8 cellular contexts compared by ENCODE assay signal in the genomic region with DNA sequence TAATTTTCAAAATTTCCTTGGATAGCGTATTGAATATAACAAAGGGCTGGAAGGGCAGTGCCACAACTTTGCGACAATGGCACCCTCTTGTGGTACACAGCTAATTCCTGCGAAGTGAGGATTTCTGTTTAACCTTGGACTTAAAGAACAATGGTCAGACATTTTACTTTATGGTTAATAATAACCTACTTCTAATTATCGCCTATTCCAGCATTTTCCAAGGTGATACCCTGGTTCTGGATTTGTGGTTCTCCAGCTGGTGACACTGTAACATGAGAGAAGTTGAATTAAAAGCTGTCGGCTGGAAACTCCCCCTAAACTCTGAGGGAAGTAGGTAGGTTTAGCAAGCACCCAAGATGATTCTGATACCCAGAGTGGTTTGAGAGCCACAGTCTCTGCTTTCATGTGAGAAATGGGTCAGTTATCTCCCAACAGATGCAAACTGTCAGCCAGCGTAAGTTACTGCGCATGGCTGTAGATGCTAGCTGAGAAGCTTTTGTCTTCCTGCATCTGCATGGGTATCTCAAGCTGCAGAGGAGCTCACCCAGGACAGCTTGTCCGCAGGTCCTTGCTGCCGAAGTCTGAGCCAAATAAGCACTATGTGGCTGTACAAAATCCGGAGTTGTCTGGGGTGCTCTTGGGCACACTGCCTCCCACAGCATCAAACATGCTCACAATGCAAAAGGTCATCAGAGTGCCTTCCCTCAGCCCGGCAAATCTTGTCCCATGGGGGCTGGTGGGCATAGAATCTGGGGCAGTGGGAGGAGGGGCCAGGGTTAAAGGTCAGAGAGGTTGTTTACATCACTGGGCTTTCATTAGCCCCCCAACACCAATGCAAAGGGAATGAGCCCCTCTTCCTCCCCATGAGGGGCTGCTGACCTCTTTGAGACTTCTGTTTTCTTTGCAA. TPM values are rescaled to one million over a fixed set of nuclear protein-coding genes. Genes with fewer than 3 reads are reported as not detected.
DNase-seq lines count a peak whose midpoint lies in the region; ATAC-seq, FAIRE-seq and TF ChIP-seq lines count a peak whose summit lies in the region.

No MANE protein-coding gene starts in this region.

- peaks cover 3% of the 10 kb centered on the region for H3K36me3 Mint-ChIP-seq in T-helper 17 cell (ENCODE audit: low read depth)

- ATAC-seq in GM18868 (IDR thresholded peaks at IDR 0.05; ENCODE audit: unreplicated experiment), result peak; percentile 60
- peak; percentile 74 for ATAC-seq in T-helper 17 cell
- peak; percentile 88 for ATAC-seq in left colon

- H3K9me3 ChIP-seq in T-helper 17 cell (ENCODE audit: control insufficient read depth, low read length, poor library complexity, severe bottlenecking), result no peaks in the 10 kb centered on the region

- FAIRE-seq in H54 (lab: Jason Lieb, UNC), result no peak

- no peaks in the 10 kb centered on the region for H3K36me3 ChIP-seq in BJ (ENCODE audit: control insufficient read depth, insufficient read depth, low read length)

- peak; percentile 81 for TF ChIP-seq CTCF in BJ (IDR thresholded peaks at IDR 0.05; ENCODE audit: insufficient read depth, low read depth, low read length)

- H3K4me3 ChIP-seq in BJ (ENCODE audit: low read depth, low read length), result no peak overlapping the region

- no peak overlapping the region for H3K4me3 Mint-ChIP-seq in T-helper 17 cell

- TF ChIP-seq POLR2A in H54 (IDR thresholded peaks at IDR 0.05; ENCODE audit: low read depth, low read length), result no peak

- DNase-seq in BJ (ENCODE audit: low read depth) (no peak), NAMALWA (ENCODE audit: low spot score) (peak; percentile 75), T-helper 17 cell (peak in 2 of 3 donors; percentile 22 to 39), left colon (peak in 1 of 2 donors; percentile 60), H54 (ENCODE audit: insufficient read length, low spot score) (no peak)
- peak; percentile 38 for DNase-seq in central memory CD4-positive, alpha-beta T cell
- DNase-seq in stimulated activated CD8-positive, alpha-beta memory T cell treated with anti-CD3 and anti-CD28 coated beads, Interleukin-7, amount 100 ng/mL, for 4 hours (ENCODE audit: low read depth in 2 of 2), result peak; percentile 33 to 35

- CTCF ChIA-PET in BJ (lab: Yijun Ruan, JAX), result interaction anchor here (0.9 to 3.4 kb wide), 25 partner anchors 9 to 633 kb away, joined by 3 to 73 read pairs (median 4); no protein-coding TSS in a partner anchor

- H3K27ac Mint-ChIP-seq in T-helper 17 cell, result no peak overlapping the region

- H3K27me3 ChIP-seq in BJ (ENCODE audit: control insufficient read depth, insufficient read depth, low read length), result no peaks in the 10 kb centered on the region

- peaks cover 27% of the 10 kb centered on the region for H3K27me3 Mint-ChIP-seq in T-helper 17 cell

- intact Hi-C loops in left colon (cut with DNase I, micrococcal nuclease), result loop anchor here (2.0 to 10.0 kb wide), 4 partner anchors 171 to 644 kb away; no protein-coding TSS in a partner anchor

- peaks cover 8% of the 10 kb centered on the region for H3K4me1 Mint-ChIP-seq in T-helper 17 cell

- POLR2A ChIA-PET in BJ (lab: Charles Lee), result interaction anchor here (0.6 kb wide), 1 partner anchor 82 kb away, joined by 6 read pairs; no protein-coding TSS in a partner anchor

RNA-seq across cellular contexts. Expression of gene CHSY1, which starts 6.6 kb away (rescaled TPM):
- polyA plus RNA-seq in BJ (2011; rRNA removed), result 17.7 and 24.3 TPM in 2 replicates
- polyA minus RNA-seq in BJ (2011; rRNA and poly(A)+ RNA removed), result 14.9 and 16.0 TPM in 2 replicates
- 10 to 100 TPM; 10.5 to 12.9 TPM for total RNA-seq in T-helper 17 cell
- total RNA-seq in left colon, result 10 to 100 TPM; 10.6 to 11.7 TPM

RNA-seq across cellular contexts. Expression of gene SELENOS, which starts 18.8 kb away (rescaled TPM):
- 71.2 and 86.0 TPM in 2 replicates for polyA plus RNA-seq in BJ (2011; rRNA removed)
- polyA minus RNA-seq in BJ (2011; rRNA and poly(A)+ RNA removed), result 19.1 and 24.5 TPM in 2 replicates
- total RNA-seq in T-helper 17 cell (10 to 100 TPM; 28.0 to 36.3 TPM), left colon (100 to 1,000 TPM; 134 to 142 TPM)

RNA-seq across cellular contexts. Expression of gene SNRPA1, which starts 36.6 kb away (rescaled TPM):
- 27.0 and 44.8 TPM in 2 replicates for polyA plus RNA-seq in BJ (2011; rRNA removed)
- polyA minus RNA-seq in BJ (2011; rRNA and poly(A)+ RNA removed), result 7.9 and 10.0 TPM in 2 replicates
- 100 to 1,000 TPM; 166 to 206 TPM for total RNA-seq in T-helper 17 cell
- total RNA-seq in left colon, result 10 to 100 TPM; 44.7 to 48.2 TPM

Comparison
In these comparisons a context has a peak if more than half of its experiments do, and no peak if none do; other contexts are left out.
1. DNase-seq: peak in NAMALWA (single experiment), T-helper 17 cell (2 of 3), central memory CD4-positive, alpha-beta T cell (single experiment) and stimulated activated CD8-positive, alpha-beta memory T cell treated with anti-CD3 and anti-CD28 coated beads, Interleukin-7, amount 100 ng/mL, for 4 hours (2 of 2); none in BJ (single experiment) and H54 (single experiment).
2. Peak in every context shown above with its lines, with median percentiles within 50 percentile points of each other: ATAC-seq.